In the genomic region with DNA sequence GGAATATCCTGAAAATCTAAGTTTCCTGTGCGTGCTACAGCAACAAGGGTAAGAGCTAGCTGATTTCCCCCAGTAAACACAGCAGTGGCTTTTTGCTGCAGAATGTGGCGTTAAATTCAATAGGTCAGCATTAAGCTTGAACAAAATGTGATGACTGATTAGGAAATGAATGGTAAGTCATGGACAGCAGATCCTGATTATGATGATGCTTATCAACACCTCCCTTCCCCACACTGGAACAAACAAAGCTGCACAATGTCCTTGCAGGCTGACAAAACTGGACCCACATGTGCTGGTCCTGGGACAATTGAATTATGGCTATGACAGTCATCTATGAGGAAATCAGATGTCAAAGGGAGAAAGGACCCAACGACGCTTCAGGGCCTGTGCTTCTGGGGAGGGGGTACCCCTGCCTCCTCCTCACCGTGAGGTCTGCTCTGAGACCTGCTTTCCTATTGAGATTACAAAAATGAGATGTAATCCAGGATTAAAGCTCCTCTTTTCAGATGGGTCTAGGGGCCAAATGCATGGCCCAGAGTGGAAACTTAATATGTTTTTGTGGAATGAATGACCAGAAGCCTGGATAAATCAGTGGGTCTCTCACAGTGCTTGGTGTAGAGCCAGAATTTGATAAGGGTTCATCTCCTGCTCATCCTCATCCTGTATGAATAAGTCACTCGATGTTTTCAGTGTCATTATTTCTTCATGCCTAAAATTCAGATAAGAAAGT, we compare ENCODE assay signal across 30 cellular contexts.
"Had no signal": no experiment of that assay in that cellular context is flagged by ENCODE, and none has a peak within 500 bp of the region (broad histone marks: within the 10 kb centered on the region; RNA-seq: fewer than 3 reads in every experiment).

No MANE protein-coding gene starts in this region.

- H3K4me1 ChIP-seq: SJCRH30 had no signal

- H3K9me3 Mint-ChIP-seq: activated B cell treated with CpG ODN at 0.5 μM for 24 hours; activated CD4-positive, alpha-beta memory T cell treated with anti-CD3 and anti-CD28 coated beads for 36 hours; activated naive CD4-positive, alpha-beta T cell treated with anti-CD3 and anti-CD28 coated beads, Interleukin-2, amount 10 ng/mL, durations not matched to agents 7 days and 5 days; activated naive CD8-positive, alpha-beta T cell treated with anti-CD3 and anti-CD28 coated beads, Interleukin-2, amount 50 U/mL, for 24 hours had no signal

- ATAC-seq: activated naive CD8-positive, alpha-beta T cell treated with anti-CD3 and anti-CD28 coated beads, Interleukin-2, amount 50 U/mL, for 24 hours; Panc1 had no signal

- H3K4me3 ChIP-seq: SJCRH30 had no signal

- H3K27me3 ChIP-seq: SJCRH30 had no signal

- H3K27me3 Mint-ChIP-seq: activated B cell treated with CpG ODN at 0.5 μM for 24 hours; activated naive CD8-positive, alpha-beta T cell; brain had no signal

- H3K9me3 ChIP-seq: SJCRH30 had no signal

- H3K27ac ChIP-seq: SJCRH30, VCaP had no signal

- H3K36me3 Mint-ChIP-seq: activated CD4-positive, alpha-beta memory T cell treated with anti-CD3 and anti-CD28 coated beads for 36 hours; activated naive CD4-positive, alpha-beta T cell treated with anti-CD3 and anti-CD28 coated beads, Interleukin-2, amount 10 ng/mL, durations not matched to agents 7 days and 5 days; activated naive CD8-positive, alpha-beta T cell; brain had no signal

- H3K36me3 ChIP-seq: SJCRH30 had no signal

- H3K4me3 Mint-ChIP-seq: activated B cell treated with CpG ODN at 0.5 μM for 24 hours; activated CD4-positive, alpha-beta memory T cell treated with anti-CD3 and anti-CD28 coated beads for 36 hours; activated naive CD4-positive, alpha-beta T cell treated with anti-CD3 and anti-CD28 coated beads, Interleukin-2, amount 10 ng/mL, durations not matched to agents 7 days and 5 days; activated naive CD8-positive, alpha-beta T cell; activated naive CD8-positive, alpha-beta T cell treated with anti-CD3 and anti-CD28 coated beads, Interleukin-2, amount 50 U/mL, for 24 hours; brain had no signal

- DNase-seq: activated B cell treated with CpG ODN at 0.5 μM for 24 hours; activated CD4-positive, alpha-beta memory T cell treated with anti-CD3 and anti-CD28 coated beads for 36 hours; activated CD4-positive, alpha-beta T cell treated with anti-CD3 and anti-CD28 coated beads for 4 hours; activated CD4-positive, alpha-beta T cell treated with anti-CD3 and anti-CD28 coated beads, Interleukin-2, amount 50 U/mL, for 1 hour; activated CD4-positive, CD25-positive, alpha-beta regulatory T cell treated with anti-CD3 and anti-CD28 coated beads, Interleukin-2, amount 50 U/mL, for 72 hours; activated CD8-positive, alpha-beta memory T cell treated with anti-CD3 and anti-CD28 coated beads, Interleukin-2, amount 50 U/mL, for 4 hours; activated effector memory CD4-positive, alpha-beta T cell treated with Interleukin-2 at 50 U/mL for 16 hours; activated naive CD4-positive, alpha-beta T cell treated with anti-CD3 and anti-CD28 coated beads, Interleukin-2, amount 10 ng/mL, durations not matched to agents 7 days and 5 days; activated naive CD8-positive, alpha-beta T cell treated with anti-CD3 and anti-CD28 coated beads, Interleukin-2, amount 50 U/mL, for 24 hours; activated T-cell treated with anti-CD3 and anti-CD28 coated beads for 4 hours; activated T-cell treated with anti-CD3 and anti-CD28 coated beads, Interleukin-2, amount 50 U/mL, for 48 hours; anterior cingulate cortex; caudate nucleus; NCI-H1105 treated with DMSO at 0.1 percent for 48 hours; NCI-H1436; NCI-H1694; NCI-H1930; NCI-H2081 treated with DMSO at 0.1 percent for 48 hours; NCI-H345; NCI-H524 treated with DMSO at 0.1 percent for 48 hours; SHP77; SJCRH30; SW 1271; T-helper 1 cell; T-helper 2 cell; T-helper 9 cell had no signal
